1 cellular context compared by ENCODE assay signal in genomic region chr3:190229632-190230424, GRCh38.
TF ChIP-seq lines count a peak whose summit lies in the region.

No MANE protein-coding gene starts in this region.

TF ChIP-seq in SK-N-SH, 30 proteins besides CTCF, POLR2A, EP300 and RAD21 (continued from another document):
- TF ChIP-seq REST (IDR thresholded peaks at IDR 0.05; ENCODE audit: low read depth, low read length), result no peak
- peak; percentile 69 for TF ChIP-seq TCF12 (IDR thresholded peaks at IDR 0.05)
- peak; percentile 30; the same call in 1 of the 2 replicates for TF ChIP-seq MEF2A (IDR thresholded peaks at IDR 0.05; ENCODE audit: borderline replicate concordance, low read depth)
